In genomic region chr3:14156201-14156600, GRCh38 we compare ENCODE assay signal across 30 cellular contexts. TPM values are rescaled to one million over a fixed set of nuclear protein-coding genes. Genes with fewer than 3 reads are reported as not detected.
DNase-seq lines count a peak whose midpoint lies in the region; ATAC-seq, FAIRE-seq and TF ChIP-seq lines count a peak whose summit lies in the region.
"Had no signal": no experiment of that assay in that cellular context is flagged by ENCODE, and none has a peak within 500 bp of the region (broad histone marks: within the 10 kb centered on the region; RNA-seq: fewer than 3 reads in every experiment).

No MANE protein-coding gene starts in this region.

- ATAC-seq in WTC11 (no peak), foreskin keratinocyte (peak; percentile 81)
- ATAC-seq: GM23338; left cardiac atrium; stimulated activated effector memory CD8-positive, alpha-beta T cell treated with anti-CD3 and anti-CD28 coated beads, Interleukin-12 subunit alpha, Interleukin-12 subunit beta, amount 100 ng/mL, for 72 hours had no signal

- no peaks in the 10 kb centered on the region for H3K27me3 Mint-ChIP-seq in CD14-positive monocyte (ENCODE audit: low read depth in 3 of 3)
- H3K27me3 Mint-ChIP-seq in WTC11 (ENCODE audit: low read depth), result no peaks in the 10 kb centered on the region
- H3K27me3 Mint-ChIP-seq: brain; CD8-positive, alpha-beta memory T cell; memory B cell had no signal

- TF ChIP-seq POLR2A in thyroid gland (IDR thresholded peaks at IDR 0.05), result no peak

- H3K9me3 Mint-ChIP-seq in CD14-positive monocyte (peaks cover 0 to 6% (median 4%) of the 10 kb centered on the region in 7 donors), WTC11 (peaks cover 5% of the 10 kb centered on the region)
- H3K9me3 Mint-ChIP-seq: GM23338; memory B cell; stimulated activated effector memory CD8-positive, alpha-beta T cell treated with anti-CD3 and anti-CD28 coated beads, Interleukin-12 subunit alpha, Interleukin-12 subunit beta, amount 100 ng/mL, for 72 hours had no signal

- FAIRE-seq in D721Med (lab: Jason Lieb, UNC), result no peak
- FAIRE-seq: frontal cortex had no signal

- H3K27ac Mint-ChIP-seq in CD14-positive monocyte (peak overlapping the region in 5 of 7 donors; percentile 5 to 58 (median 34)), WTC11 (peak overlapping the region; percentile 26; the same call in 1 of the 2 replicates)
- H3K27ac Mint-ChIP-seq: GM23338, memory B cell had no signal

- H3K27me3 ChIP-seq in foreskin keratinocyte (no peaks in the 10 kb centered on the region), thyroid gland (no peaks in the 10 kb centered on the region)
- H3K27me3 ChIP-seq: sigmoid colon, suprapubic skin had no signal

- DNase-seq in NCI-H82 (lab: John Stamatoyannopoulos, UW) (peak; percentile 45), NCI-H82 treated with DMSO at 0.1 percent for 48 hours (lab: John Stamatoyannopoulos, UW; ENCODE audit: unreplicated experiment) (no peak), CD14-positive monocyte (ENCODE audit: low spot score) (no peak), WTC11 (ENCODE audit: low spot score) (no peak), foreskin keratinocyte (peak; percentile 82 to 93), NCI-H2196 treated with DMSO at 0.1 percent for 48 hours (lab: John Stamatoyannopoulos, UW; ENCODE audit: unreplicated experiment) (no peak), thyroid gland (no peak), D721Med (ENCODE audit: insufficient read length, low spot score) (no peak)
- DNase-seq: 8988T; activated gamma-delta T cell; CD8-positive, alpha-beta memory T cell; effector CD4-positive, alpha-beta T cell; left cardiac atrium; MM.1S; NCI-H1436; NCI-H2081 treated with DMSO at 0.1 percent for 48 hours; NCI-H446 treated with DMSO at 0.1 percent for 48 hours; PC-9; psoas muscle; SHP77; sigmoid colon; stimulated activated CD4-positive, alpha-beta T cell treated with anti-CD3 and anti-CD28 coated beads, Interleukin-4, amount 100 ng/mL, for 24 hours; T1000 had no signal

- 94 to 98% methylated on average over 7 of the region's 7 CpGs for WGBS in thyroid gland, 2 donors

- CTCF ChIA-PET in WTC11 (lab: Charles Lee), result interaction anchor here (1.0 kb wide), 1 partner anchor 260 kb away, joined by 3 read pairs; no protein-coding TSS in a partner anchor

- H3K4me3 ChIP-seq in thyroid gland (replicated peaks in 1 of 3), result no peak overlapping the region
- H3K4me3 ChIP-seq: GM23338, PC-9, psoas muscle, sigmoid colon, suprapubic skin had no signal

- no peaks in the 10 kb centered on the region for H3K9me3 ChIP-seq in thyroid gland

- H3K4me1 ChIP-seq in foreskin keratinocyte, result peaks cover 18% of the 10 kb centered on the region
- no peaks in the 10 kb centered on the region for H3K4me1 ChIP-seq in thyroid gland
- H3K4me1 ChIP-seq: sigmoid colon, suprapubic skin had no signal

- POLR2A ChIA-PET in WTC11 (lab: Charles Lee), result no interaction called here

- peaks cover 2% of the 10 kb centered on the region for H3K4me1 Mint-ChIP-seq in CD14-positive monocyte
- no peaks in the 10 kb centered on the region; the same call in 1 of the 2 replicates for H3K4me1 Mint-ChIP-seq in WTC11
- H3K4me1 Mint-ChIP-seq: brain, GM23338 had no signal

- peaks cover 76 to 79% of the 10 kb centered on the region in 2 donors for H3K36me3 ChIP-seq in thyroid gland

- H3K27ac ChIP-seq in foreskin keratinocyte (peak overlapping the region; percentile 48), thyroid gland (no peak overlapping the region)
- H3K27ac ChIP-seq: KMS-11, PC-9, sigmoid colon, suprapubic skin had no signal

- intact Hi-C loops in CD14-positive monocyte (cut with micrococcal nuclease) (no loop called here), thyroid gland (cut with DNase I) (no loop called here)

- no peak overlapping the region for H3K4me3 Mint-ChIP-seq in CD14-positive monocyte
- no peak overlapping the region for H3K4me3 Mint-ChIP-seq in WTC11
- H3K4me3 Mint-ChIP-seq: brain; CD8-positive, alpha-beta memory T cell; GM23338; memory B cell; stimulated activated effector memory CD8-positive, alpha-beta T cell treated with anti-CD3 and anti-CD28 coated beads, Interleukin-12 subunit alpha, Interleukin-12 subunit beta, amount 100 ng/mL, for 72 hours had no signal

- H3K36me3 Mint-ChIP-seq in CD14-positive monocyte (peaks cover 84% of the 10 kb centered on the region in 2 donors), WTC11 (peaks cover 58% of the 10 kb centered on the region)

- TF ChIP-seq CTCF in CD14-positive monocyte (IDR thresholded peaks at IDR 0.05) (no peak), WTC11 (IDR thresholded peaks at IDR 0.05) (no peak), foreskin keratinocyte (conservative IDR thresholded peaks at IDR 0.05) (peak; percentile 32), thyroid gland (IDR thresholded peaks at IDR 0.05) (no peak), D721Med (IDR thresholded peaks at IDR 0.05; ENCODE audit: insufficient read depth, missing control alignments) (no peak)

TF ChIP-seq in WTC11, 78 proteins besides CTCF, POLR2A, EP300 and RAD21:
- no peak for TF ChIP-seq TEAD4 (CRISPR knock-in tag; IDR thresholded peaks at IDR 0.05)
- TF ChIP-seq ZNF671 (CRISPR knock-in tag; IDR thresholded peaks at IDR 0.05), result no peak
- no peak for TF ChIP-seq ELF4 (CRISPR knock-in tag; IDR thresholded peaks at IDR 0.05; ENCODE audit: low read depth)
- TF ChIP-seq PRRX2 (CRISPR knock-in tag; IDR thresholded peaks at IDR 0.05), result no peak
- TF ChIP-seq ZNF416 (CRISPR knock-in tag; IDR thresholded peaks at IDR 0.05), result no peak
TF ChIP-seq in WTC11: peak in this region for 0.

RNA-seq across cellular contexts. Expression of gene XPC, which starts 22.2 kb away (rescaled TPM):
- polyA plus RNA-seq in CD14-positive monocyte, result 10 to 100 TPM; 13.4 to 22.0 TPM
- total RNA-seq in WTC11 (2021), result 31.7 to 34.9 TPM (median 32.6 TPM) in 3 replicates
- total RNA-seq in foreskin keratinocyte, result 44.8 and 53.3 TPM in 2 replicates
- 23.7 and 26.1 TPM in 2 replicates for polyA plus RNA-seq in foreskin keratinocyte
- 10 to 100 TPM; 53.4 to 69.3 (median 60.8) TPM for total RNA-seq in thyroid gland

RNA-seq across cellular contexts. Expression of gene LSM3, which starts 22.4 kb away (rescaled TPM):
- polyA plus RNA-seq in CD14-positive monocyte, result 10 to 100 TPM; 19.8 to 23.2 TPM
- 17.7 to 21.4 TPM (median 17.8 TPM) in 3 replicates for total RNA-seq in WTC11 (2021)
- total RNA-seq in foreskin keratinocyte, result 21.7 and 24.4 TPM in 2 replicates
- polyA plus RNA-seq in foreskin keratinocyte, result 31.3 and 35.0 TPM in 2 replicates
- 10 to 100 TPM in 3 of 4 donors, 1 to 10 TPM in 1; 9.9 to 15.6 (median 15.3) TPM for total RNA-seq in thyroid gland

RNA-seq across cellular contexts. Expression of gene TMEM43, which starts 31.3 kb away (rescaled TPM):
- 10 to 100 TPM; 66.7 to 69.7 TPM for polyA plus RNA-seq in CD14-positive monocyte
- total RNA-seq in WTC11 (2021), result 23.9 to 27.7 TPM (median 24.1 TPM) in 3 replicates
- total RNA-seq in foreskin keratinocyte, result 99.7 and 102 TPM in 2 replicates
- 47.8 and 52.2 TPM in 2 replicates for polyA plus RNA-seq in foreskin keratinocyte
- total RNA-seq in thyroid gland, result 100 to 1,000 TPM in 1 of 4 donors, 10 to 100 TPM in 3; 69.6 to 109 (median 90.3) TPM

RNA-seq across cellular contexts. Expression of gene CHCHD4, which starts 31.5 kb away (rescaled TPM):
- polyA plus RNA-seq in CD14-positive monocyte (10 to 100 TPM; 13.6 to 13.8 TPM), foreskin keratinocyte (22.6 and 29.7 TPM in 2 replicates)
- total RNA-seq in WTC11 (2021) (20.9 to 27.5 TPM (median 21.4 TPM) in 3 replicates), foreskin keratinocyte (23.3 and 27.8 TPM in 2 replicates), thyroid gland (10 to 100 TPM; 15.1 to 20.2 (median 16.0) TPM)

Comparison
In these comparisons a context has a peak if more than half of its experiments do, and no peak if none do; other contexts are left out.
1. DNase-seq: peak in NCI-H82 (single experiment) and foreskin keratinocyte (2 of 2); none in NCI-H82 treated with DMSO at 0.1 percent for 48 hours (single experiment), CD14-positive monocyte (single experiment), WTC11 (single experiment), NCI-H2196 treated with DMSO at 0.1 percent for 48 hours (single experiment), thyroid gland (0 of 2) and D721Med (single experiment).